In the genomic region with DNA sequence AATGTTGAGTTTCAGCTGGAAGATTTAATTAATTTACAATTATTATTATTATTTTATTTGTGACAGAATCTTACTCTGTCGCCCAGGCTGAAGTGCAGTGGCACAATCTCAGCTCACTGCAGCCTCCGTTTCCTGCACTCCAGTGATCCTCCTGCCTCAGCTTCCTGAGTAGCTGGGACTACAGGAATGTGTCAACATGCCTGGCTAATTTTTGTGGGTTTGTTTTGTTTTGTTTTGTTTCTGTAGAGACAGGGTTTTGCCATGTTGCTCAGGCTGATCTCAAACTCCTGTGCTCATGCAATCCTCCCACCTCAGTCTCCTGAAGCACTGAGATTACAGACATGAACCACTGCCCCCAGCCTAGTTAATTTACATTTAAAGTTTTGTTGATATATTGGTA, we compare ENCODE assay signal across 1 cellular context.
TF ChIP-seq lines count a peak whose summit lies in the region.

No MANE protein-coding gene starts in this region.

TF ChIP-seq in GM23338, 12 proteins besides CTCF, POLR2A, EP300 and RAD21 (continued from another document):
- no peak for TF ChIP-seq REST (IDR thresholded peaks at IDR 0.05; ENCODE audit: unreplicated experiment)
